Comparison of ENCODE assay signal across 12 cellular contexts in the genomic region with DNA sequence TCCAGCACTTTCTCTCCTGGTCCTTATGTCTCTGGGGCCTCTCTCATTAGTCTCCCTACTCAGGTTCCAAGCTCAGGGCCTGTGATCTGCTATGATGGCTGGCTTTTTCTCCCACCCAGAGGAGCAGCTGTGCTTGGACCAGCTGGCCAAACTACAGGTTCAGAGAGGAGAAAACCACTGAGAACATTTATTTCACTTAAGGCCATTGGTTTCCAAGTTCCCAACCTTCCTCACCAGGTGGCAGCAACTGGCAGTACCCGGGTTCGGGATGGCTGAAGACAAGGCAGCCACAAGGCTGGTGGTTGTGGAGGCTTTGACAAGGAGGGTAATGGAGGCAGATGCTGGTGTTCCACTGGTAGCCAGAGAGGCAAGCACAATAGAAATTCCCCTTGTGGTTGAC. TPM values are rescaled to one million over a fixed set of nuclear protein-coding genes. Genes with fewer than 3 reads are reported as not detected.
DNase-seq lines count a peak whose midpoint lies in the region; ATAC-seq and TF ChIP-seq lines count a peak whose summit lies in the region.
"Had no signal": no experiment of that assay in that cellular context is flagged by ENCODE, and none has a peak within 500 bp of the region (broad histone marks: within the 10 kb centered on the region; RNA-seq: fewer than 3 reads in every experiment).

No MANE protein-coding gene starts in this region.

- ATAC-seq in Panc1 (0 out of 2 replicates have a peak, but pooled peaks have one; percentile 12), HG02852 (IDR thresholded peaks at IDR 0.05; ENCODE audit: unreplicated experiment) (no peak), GM18502 (IDR thresholded peaks at IDR 0.05; ENCODE audit: poor library complexity, unreplicated experiment) (no peak)

- H3K9ac ChIP-seq in H9 (ENCODE audit: extremely low read depth, insufficient read length, low read length): no peak overlapping the region

- H3K23me2 ChIP-seq in H9 (ENCODE audit: insufficient read length, low read depth, low read length, poor library complexity, severe bottlenecking): no peaks in the 10 kb centered on the region

- H2AK5ac ChIP-seq in H9 (ENCODE audit: insufficient read length, low read length): no peak overlapping the region

- no peak overlapping the region for H3K18ac ChIP-seq in H9 (ENCODE audit: insufficient read length, low read depth, low read length)

- no peak overlapping the region for H2BK5ac ChIP-seq in H9 (ENCODE audit: insufficient read length, low read length)

- H3K27me3 ChIP-seq in BE2C: no peaks in the 10 kb centered on the region; the same call in 1 of the 2 replicates
- no peaks in the 10 kb centered on the region for H3K27me3 ChIP-seq in H9 (ENCODE audit: insufficient read depth, low read length)
- no peaks in the 10 kb centered on the region; the same call in 1 of the 2 replicates for H3K27me3 ChIP-seq in Panc1 (ENCODE audit: control insufficient read depth, insufficient read depth, low read length)

- POLR2A ChIA-PET in Panc1 (lab: Charles Lee): no interaction called here

- TF ChIP-seq CTCF in BE2C (IDR thresholded peaks at IDR 0.05; ENCODE audit: low read depth, low read length): peak; percentile 31
- peak; percentile 54; the same call in 2 of the 3 replicates for TF ChIP-seq CTCF in H9 (conservative IDR thresholded peaks at IDR 0.05)
- no peak; the same call in 1 of the 2 replicates for TF ChIP-seq CTCF in Panc1 (IDR thresholded peaks at IDR 0.05)
- TF ChIP-seq CTCF in foreskin fibroblast (IDR thresholded peaks at IDR 0.05; ENCODE audit: low read depth, low read length): peak; percentile 9

- H4K8ac ChIP-seq in H9 (replicated peaks; ENCODE audit: insufficient read length, low read depth, low read length): no peak overlapping the region

- H3K4me3 Mint-ChIP-seq in H9: no peak overlapping the region

- no peak overlapping the region for H4K5ac ChIP-seq in H9 (ENCODE audit: insufficient read length, low read depth, low read length)

- H3K4me1 ChIP-seq in BE2C: no peaks in the 10 kb centered on the region
- H3K4me1 ChIP-seq in H9 (ENCODE audit: insufficient read depth, low read length): peaks cover 7% of the 10 kb centered on the region; the same call in 1 of the 2 replicates
- H3K4me1 ChIP-seq in Panc1 (ENCODE audit: control insufficient read depth, insufficient read depth, low read length): no peaks in the 10 kb centered on the region

- BruUV-seq in Panc1 (replicated peaks; lab: Mats Ljungman, UMichigan): no TSS peak

- H3K9me3 ChIP-seq in BE2C: no peaks in the 10 kb centered on the region
- H3K9me3 ChIP-seq in H9 (ENCODE audit: control insufficient read depth, low read depth, low read length): no peaks in the 10 kb centered on the region
- no peaks in the 10 kb centered on the region for H3K9me3 ChIP-seq in Panc1 (ENCODE audit: control insufficient read depth, insufficient read depth, low read depth, low read length)

- no peak overlapping the region for H2AFZ ChIP-seq in H9 (ENCODE audit: low read length)

- no peak overlapping the region for H3K14ac ChIP-seq in H9 (ENCODE audit: insufficient read depth, low read length)

- no peak overlapping the region for H3K56ac ChIP-seq in H9 (ENCODE audit: insufficient read length, low read depth, low read length)

- H3K4me3 ChIP-seq in BE2C (ENCODE audit: low read depth, low read length) (no peak overlapping the region), Panc1 (ENCODE audit: low read depth in 2 of 2, low read length in 2 of 2) (no peak overlapping the region), foreskin fibroblast (ENCODE audit: low read depth in 1 of 2, low read length in 2 of 2) (no peak overlapping the region)

- no peak overlapping the region for H3K23ac ChIP-seq in H9 (ENCODE audit: insufficient read length, low read depth, low read length)

- no peak overlapping the region for H3K4ac ChIP-seq in H9 (ENCODE audit: low read depth, low read length)

- H3K27me3 Mint-ChIP-seq in H9 (ENCODE audit: low read depth): no peaks in the 10 kb centered on the region

- no peaks in the 10 kb centered on the region for H3K36me3 ChIP-seq in BE2C
- no peaks in the 10 kb centered on the region for H3K36me3 ChIP-seq in Panc1 (ENCODE audit: control insufficient read depth, insufficient read depth, low read length)

- H3K27ac ChIP-seq in H9 (ENCODE audit: insufficient read length, low read depth, low read length) (no peak overlapping the region), Panc1 (ENCODE audit: low read length) (no peak overlapping the region)

- no peak overlapping the region for H3K4me2 ChIP-seq in H9 (ENCODE audit: insufficient read depth, insufficient read length, low read length)

- no peak overlapping the region for H2BK120ac ChIP-seq in H9 (ENCODE audit: low read depth, low read length, poor library complexity, severe bottlenecking)

- H2BK12ac ChIP-seq in H9 (ENCODE audit: insufficient read length, low read depth, low read length): no peak overlapping the region

- no peaks in the 10 kb centered on the region for H3K79me1 ChIP-seq in H9 (ENCODE audit: insufficient read depth, low read depth, low read length, poor library complexity, severe bottlenecking)

- no peak overlapping the region for H3T11ph ChIP-seq in H9 (ENCODE audit: low read length)

- H2BK20ac ChIP-seq in H9 (ENCODE audit: low read depth, low read length, poor library complexity, severe bottlenecking): no peak overlapping the region

- no peaks in the 10 kb centered on the region for H3K79me2 ChIP-seq in H9 (ENCODE audit: insufficient read depth, low read length)

- DNase-seq in BE2C: no peak
- DNase-seq in H9: no peak
- DNase-seq in Panc1 (ENCODE audit: low read depth, low spot score): no peak
- DNase-seq in foreskin fibroblast: peak in 1 of 2 donors; percentile 35
- no peak for DNase-seq in activated T-cell treated with anti-CD3 and anti-CD28 coated beads for 4 hours
- DNase-seq in CD1c-positive myeloid dendritic cell (ENCODE audit: extremely low spot score): no peak
- DNase-seq: activated CD4-positive, alpha-beta T cell treated with anti-CD3 and anti-CD28 coated beads for 48 hours; amygdala; glutamatergic neuron; NCI-H748 treated with DMSO at 0.1 percent for 48 hours had no signal

- WGBS in H9 (ENCODE audit: extremely low coverage, insufficient read length, low lambda C conversion rate): no CpG with 5 or more reads among the region's 2 CpGs

- H3K27ac Mint-ChIP-seq in H9: peak overlapping the region in 2 of 3 experiments; percentile 3 to 55; a peak in 2 of 7 replicates

- no peak overlapping the region for H2BK15ac ChIP-seq in H9 (ENCODE audit: low read depth, low read length)

- no peaks in the 10 kb centered on the region for H4K20me1 ChIP-seq in H9 (ENCODE audit: control insufficient read depth, insufficient read depth, insufficient read length)

- in situ Hi-C loops in Panc1 (cut with HindIII; ENCODE audit: low pct_unique_long_range_greater_than_20kb, low sequenced_read_pairs): no loop called here

- peaks cover 0 to 2% (median 2%) of the 10 kb centered on the region in 3 experiments; a peak in 3 of 7 replicates for H3K36me3 Mint-ChIP-seq in H9 (ENCODE audit: insufficient read depth in 1 of 3, low read depth in 3 of 3)

- H4K91ac ChIP-seq in H9 (ENCODE audit: insufficient read length, low read depth, low read length): no peak overlapping the region

- H3K9me3 Mint-ChIP-seq in H9: no peaks in the 10 kb centered on the region

- peaks cover 30 to 40% of the 10 kb centered on the region in 2 experiments for H3K4me1 Mint-ChIP-seq in H9

- CTCF ChIA-PET in Panc1 (lab: Charles Lee): no interaction called here

- intact Hi-C loops in Panc1 (cut with micrococcal nuclease; ENCODE audit: unreplicated experiment): no loop called here

RNA-seq across cellular contexts. Expression of a gene that starts 29.9 kb away (rescaled TPM):
- polyA plus RNA-seq in BE2C (2012; ENCODE audit: insufficient read depth, insufficient read length, low read depth): 15.4 TPM
- total RNA-seq in H9 (2021): 41.9 and 43.4 TPM in 2 replicates
- 28.5 TPM for total RNA-seq in Panc1 (2021; ENCODE audit: unreplicated experiment)
- 6.9 TPM for polyA plus RNA-seq in Panc1 (2012; ENCODE audit: insufficient read length)

RNA-seq across cellular contexts. Expression of a gene that starts 30.5 kb away (rescaled TPM):
- polyA plus RNA-seq in BE2C (2012; ENCODE audit: insufficient read depth, insufficient read length, low read depth): 0.12 TPM
- total RNA-seq in H9 (2021): 0.09 and 0.29 TPM in 2 replicates
- not detected for total RNA-seq in Panc1 (2021; ENCODE audit: unreplicated experiment)
- polyA plus RNA-seq in Panc1 (2012; ENCODE audit: insufficient read length): not detected
